In genomic region chr22:47059701-47060161, GRCh38 we compare ENCODE assay signal across 1 cellular context.
TF ChIP-seq lines count a peak whose summit lies in the region.

No MANE protein-coding gene starts in this region.

TF ChIP-seq in WTC11, 78 proteins besides CTCF, POLR2A, EP300 and RAD21 (continued from another document):
- TF ChIP-seq AFF4 (CRISPR knock-in tag; IDR thresholded peaks at IDR 0.05; ENCODE audit: borderline replicate concordance), result no peak
TF ChIP-seq in WTC11: peak in this region for 0.
